ENCODE assay signal across 3 cellular contexts in the genomic region with DNA sequence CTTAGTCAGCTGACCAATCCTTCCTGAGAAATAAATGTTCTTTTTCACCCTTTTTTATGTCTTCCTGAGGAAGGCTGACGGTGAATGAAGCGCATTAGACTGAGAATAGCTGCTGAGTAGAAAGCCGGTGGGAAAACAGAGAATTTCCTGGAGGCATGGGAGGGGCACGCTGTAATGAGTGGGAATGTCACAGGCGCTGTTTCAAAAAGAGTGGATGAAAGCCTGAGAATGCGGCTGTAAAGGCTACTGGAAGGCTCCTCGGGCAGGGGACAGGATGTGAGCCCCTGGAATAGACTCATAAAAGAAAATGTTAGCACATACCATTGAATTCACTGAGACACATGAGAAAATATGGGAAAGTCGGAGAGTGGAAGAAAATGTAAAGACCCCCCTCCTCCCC. TPM values are rescaled to one million over a fixed set of nuclear protein-coding genes. Genes with fewer than 3 reads are reported as not detected.
"Had no signal": no experiment of that assay in that cellular context is flagged by ENCODE, and none has a peak within 500 bp of the region (broad histone marks: within the 10 kb centered on the region; RNA-seq: fewer than 3 reads in every experiment).

No MANE protein-coding gene starts in this region.

RNA-seq across cellular contexts. Expression of a gene that starts 29.6 kb away (rescaled TPM):
- total RNA-seq: Right ventricle myocardium superior had no signal

RNA-seq across cellular contexts. Expression of a gene that starts 53.9 kb away (rescaled TPM):
- total RNA-seq: activated T-helper 2 cell treated with anti-CD3 and anti-CD28 coated beads, Interferon-gamma antibody, Interleukin-2, Interleukin-4, amounts not matched to agents 10 μg/mL and 5 μg/mL and 100 μg/mL, durations not matched to agents 14 hours and 24 hours and 36 hours; osteoblast; Right ventricle myocardium superior had no signal
